Comparison of ENCODE assay signal across 26 cellular contexts in the genomic region with DNA sequence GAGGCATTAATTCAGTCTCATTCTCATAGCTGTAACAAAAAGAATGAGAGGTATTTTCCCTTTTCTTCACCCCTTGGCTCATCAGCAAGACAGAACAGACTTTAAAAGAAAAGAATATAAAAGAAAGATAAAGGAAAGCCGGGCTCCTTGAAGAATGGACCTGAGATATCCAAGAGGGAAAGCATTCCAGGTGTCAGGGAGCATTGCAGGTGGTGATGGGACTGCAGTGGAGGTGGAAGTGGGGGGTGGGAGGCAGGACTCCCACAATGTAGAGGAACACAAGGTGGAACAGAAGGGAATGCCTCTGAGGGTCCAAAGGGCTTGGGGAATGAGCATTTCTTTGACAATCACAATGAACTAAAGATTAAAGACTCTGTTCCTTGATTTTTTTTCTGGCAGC.
"Had no signal": no experiment of that assay in that cellular context is flagged by ENCODE, and none has a peak within 500 bp of the region (broad histone marks: within the 10 kb centered on the region; RNA-seq: fewer than 3 reads in every experiment).

No MANE protein-coding gene starts in this region.

- ATAC-seq: natural killer cell; psoas muscle; right cardiac atrium; right lobe of liver; stimulated activated memory B cell treated with anti-CD40 and anti-IgM and Interleukin-4, amounts not matched to agents 10 μg/mL and 1 μg/mL and 100 μg/mL, for 72 hours; stimulated activated naive CD8-positive, alpha-beta T cell treated with anti-CD3 and anti-CD28 coated beads, Interleukin-15, amount 100 ng/mL, for 72 hours; stimulated activated naive CD8-positive, alpha-beta T cell treated with anti-CD3 and anti-CD28 coated beads, Interleukin-15, Interleukin-2, amounts not matched to agents 100 U/mL and 50 U/mL, for 24 hours; upper lobe of right lung had no signal

- H2AFZ ChIP-seq: neural progenitor cell, parathyroid adenoma had no signal

- DNase-seq: natural killer cell; occipital lobe; ovary; posterior cingulate gyrus; psoas muscle; right cardiac atrium; right lobe of liver; sigmoid colon; small intestine; stimulated activated CD4-positive, alpha-beta T cell treated with anti-CD3 and anti-CD28 coated beads, Interleukin-1b, Interleukin-23, amount 100 ng/mL, for 48 hours; stimulated activated CD4-positive, alpha-beta T cell treated with anti-CD3 and anti-CD28 coated beads, Interleukin-4, amount 100 ng/mL, for 1 hour; stimulated activated CD4-positive, alpha-beta T cell treated with anti-CD3 and anti-CD28 coated beads, Interleukin-4, amount 100 ng/mL, for 4 hours; stimulated activated CD8-positive, alpha-beta memory T cell treated with anti-CD3 and anti-CD28 coated beads, Interleukin-4, amount 100 ng/mL, for 48 hours; stimulated activated naive CD4-positive, alpha-beta T cell; stimulated activated naive CD8-positive, alpha-beta T cell treated with anti-CD3 and anti-CD28 coated beads, Interleukin-15, amount 100 ng/mL, for 72 hours; stimulated activated naive CD8-positive, alpha-beta T cell treated with anti-CD3 and anti-CD28 coated beads, Interleukin-15, Interleukin-2, amounts not matched to agents 100 U/mL and 50 U/mL, for 24 hours; substantia nigra; testis; tibial artery; transverse colon; upper lobe of right lung; uterus had no signal

- H3K4me1 ChIP-seq: neural progenitor cell, parathyroid adenoma, psoas muscle, right lobe of liver, testis, tibial artery, transverse colon, upper lobe of right lung, uterus had no signal

- H3K4me2 ChIP-seq: neural progenitor cell had no signal

- H3K36me3 ChIP-seq: neural progenitor cell, ovary, right lobe of liver, sigmoid colon, suprapubic skin, tibial artery, transverse colon, upper lobe of right lung, uterus had no signal

- H3K79me2 ChIP-seq: parathyroid adenoma had no signal

- H3K27ac ChIP-seq: neural progenitor cell, ovary, parathyroid adenoma, psoas muscle, right lobe of liver, sigmoid colon, suprapubic skin, testis, tibial artery, transverse colon, upper lobe of right lung, uterus had no signal

- H3K9me3 ChIP-seq: ovary, psoas muscle, right lobe of liver, sigmoid colon, suprapubic skin, testis, tibial artery, transverse colon, upper lobe of right lung, uterus had no signal

- H3K4me3 ChIP-seq: neural progenitor cell, ovary, psoas muscle, right lobe of liver, sigmoid colon, suprapubic skin, testis, tibial artery, transverse colon, upper lobe of right lung, uterus had no signal

- H3K9ac ChIP-seq: neural progenitor cell, parathyroid adenoma had no signal

- FAIRE-seq: small intestine had no signal

- H3K27me3 ChIP-seq: neural progenitor cell, ovary, right lobe of liver, sigmoid colon, testis, tibial artery, upper lobe of right lung, uterus had no signal
